Comparison of ENCODE assay signal across 8 cellular contexts in genomic region chr3:47283193-47283537, GRCh38. TPM values are rescaled to one million over a fixed set of nuclear protein-coding genes. Genes with fewer than 3 reads are reported as not detected.
DNase-seq lines count a peak whose midpoint lies in the region; ATAC-seq and TF ChIP-seq lines count a peak whose summit lies in the region.

No MANE protein-coding gene starts in this region.

- TF ChIP-seq EP300 in tibial nerve (IDR thresholded peaks at IDR 0.05) = no peak

- peak overlapping the region; percentile 88 for H3K4me3 ChIP-seq in SK-N-MC
- H3K4me3 ChIP-seq in ectodermal cell (ENCODE audit: insufficient read depth, low read depth, low read length) = peak overlapping the region; percentile 76
- peak overlapping the region; percentile 70 for H3K4me3 ChIP-seq in mucosa of descending colon
- H3K4me3 ChIP-seq in tibial nerve = peak overlapping the region; percentile 66 to 86 (median 75)

- TF ChIP-seq CTCF in 22Rv1 (IDR thresholded peaks at IDR 0.05) = no peak
- no peak for TF ChIP-seq CTCF in mucosa of descending colon (IDR thresholded peaks at IDR 0.05)
- TF ChIP-seq CTCF in tibial nerve (IDR thresholded peaks at IDR 0.05) = no peak

- H3K9me3 ChIP-seq in SK-N-MC (ENCODE audit: low read depth, low read length) (no peaks in the 10 kb centered on the region), ectodermal cell (ENCODE audit: control insufficient read depth, low read length) (no peaks in the 10 kb centered on the region), mucosa of descending colon (no peaks in the 10 kb centered on the region), tibial nerve (no peaks in the 10 kb centered on the region)

- H3K27me3 ChIP-seq in ectodermal cell (ENCODE audit: control insufficient read depth, insufficient read depth, low read length, poor library complexity, severe bottlenecking) (no peaks in the 10 kb centered on the region), tibial nerve (no peaks in the 10 kb centered on the region)

- no peak for TF ChIP-seq POLR2A in tibial nerve (IDR thresholded peaks at IDR 0.05)

- ATAC-seq in GM18909 (IDR thresholded peaks at IDR 0.05; ENCODE audit: poor library complexity, unreplicated experiment) (peak; percentile 1), mucosa of descending colon (peak; percentile 22), HG02870 (IDR thresholded peaks at IDR 0.05; ENCODE audit: unreplicated experiment) (no peak)

- 2% methylated on average over 10 of the region's 10 CpGs for whole genome bisulfite sequencing in ectodermal cell, 2 experiments
- WGBS in tibial nerve, 2 donors = 0 to 2% methylated on average over 10 of the region's 10 CpGs

- H3K36me3 ChIP-seq in SK-N-MC (ENCODE audit: insufficient read depth, low read length) (no peaks in the 10 kb centered on the region), ectodermal cell (ENCODE audit: control insufficient read depth, insufficient read depth, low read length) (no peaks in the 10 kb centered on the region), mucosa of descending colon (ENCODE audit: low read depth) (no peaks in the 10 kb centered on the region), tibial nerve (peaks cover 0 to 13% (median 0%) of the 10 kb centered on the region in 3 donors)

- DNase-seq in SK-N-MC (ENCODE audit: low read depth, low spot score) (no peak), mucosa of descending colon (peak in 2 of 3 donors; percentile 40 to 56), tibial nerve (ENCODE audit: low spot score in 2 of 2) (no peak), NCI-H1694 (lab: John Stamatoyannopoulos, UW) (no peak)

- H3K27ac ChIP-seq in 22Rv1 = peak overlapping the region; percentile 95
- no peak overlapping the region for H3K27ac ChIP-seq in SK-N-MC
- peak overlapping the region; percentile 66 for H3K27ac ChIP-seq in ectodermal cell (ENCODE audit: insufficient read depth, low read depth, low read length, poor library complexity, severe bottlenecking)
- peak overlapping the region; percentile 77 to 98 (median 96) for H3K27ac ChIP-seq in tibial nerve

- H3K4me1 ChIP-seq in ectodermal cell (ENCODE audit: control insufficient read depth, insufficient read depth, low read length) (peaks cover 5% of the 10 kb centered on the region), mucosa of descending colon (ENCODE audit: low read depth) (peaks cover 23% of the 10 kb centered on the region), tibial nerve (peaks cover 0 to 56% (median 19%) of the 10 kb centered on the region in 4 donors)

- H3K9ac ChIP-seq in SK-N-MC (ENCODE audit: insufficient read length) = peak overlapping the region; percentile 80

- intact Hi-C loops in mucosa of descending colon (cut with DNase I, micrococcal nuclease) = no loop called here

RNA-seq across cellular contexts. Expression of gene KLHL18, which starts 0.4 kb away (rescaled TPM):
- polyA plus RNA-seq in ectodermal cell (2013, experiment 1 of 4) = 17.5 TPM
- 18.6 TPM for polyA plus RNA-seq in ectodermal cell (2013, experiment 2 of 4)
- 11.2 TPM for polyA plus RNA-seq in ectodermal cell (2013, experiment 3 of 4)
- polyA plus RNA-seq in ectodermal cell (2013, experiment 4 of 4) = 12.0 TPM
- total RNA-seq in mucosa of descending colon (10 to 100 TPM; 17.0 to 28.7 (median 21.5) TPM), tibial nerve (10 to 100 TPM in 3 of 4 donors, 1 to 10 TPM in 1; 8.2 to 17.7 (median 13.7) TPM)

RNA-seq across cellular contexts. Expression of gene KIF9, which starts 0.6 kb away (rescaled TPM):
- 10.8 TPM for polyA plus RNA-seq in ectodermal cell (2013, experiment 1 of 4)
- polyA plus RNA-seq in ectodermal cell (2013, experiment 2 of 4) = 9.6 TPM
- 6.9 TPM for polyA plus RNA-seq in ectodermal cell (2013, experiment 3 of 4)
- 9.1 TPM for polyA plus RNA-seq in ectodermal cell (2013, experiment 4 of 4)
- 1 to 10 TPM; 5.8 to 9.5 (median 6.1) TPM for total RNA-seq in mucosa of descending colon
- total RNA-seq in tibial nerve = 10 to 100 TPM in 1 of 4 donors, 1 to 10 TPM in 2, under 1 TPM in 1; 0.59 to 20.3 (median 5.2) TPM

Comparison
In these comparisons a context has a peak if more than half of its experiments do, and no peak if none do; other contexts are left out.
1. DNase-seq: peak in mucosa of descending colon (2 of 3); none in SK-N-MC (single experiment), tibial nerve (0 of 2) and NCI-H1694 (single experiment).
2. Peak in every context shown above with its lines, with median percentiles within 50 percentile points of each other: H3K4me3 ChIP-seq.